ENCODE assay signal across 9 cellular contexts in the genomic region with DNA sequence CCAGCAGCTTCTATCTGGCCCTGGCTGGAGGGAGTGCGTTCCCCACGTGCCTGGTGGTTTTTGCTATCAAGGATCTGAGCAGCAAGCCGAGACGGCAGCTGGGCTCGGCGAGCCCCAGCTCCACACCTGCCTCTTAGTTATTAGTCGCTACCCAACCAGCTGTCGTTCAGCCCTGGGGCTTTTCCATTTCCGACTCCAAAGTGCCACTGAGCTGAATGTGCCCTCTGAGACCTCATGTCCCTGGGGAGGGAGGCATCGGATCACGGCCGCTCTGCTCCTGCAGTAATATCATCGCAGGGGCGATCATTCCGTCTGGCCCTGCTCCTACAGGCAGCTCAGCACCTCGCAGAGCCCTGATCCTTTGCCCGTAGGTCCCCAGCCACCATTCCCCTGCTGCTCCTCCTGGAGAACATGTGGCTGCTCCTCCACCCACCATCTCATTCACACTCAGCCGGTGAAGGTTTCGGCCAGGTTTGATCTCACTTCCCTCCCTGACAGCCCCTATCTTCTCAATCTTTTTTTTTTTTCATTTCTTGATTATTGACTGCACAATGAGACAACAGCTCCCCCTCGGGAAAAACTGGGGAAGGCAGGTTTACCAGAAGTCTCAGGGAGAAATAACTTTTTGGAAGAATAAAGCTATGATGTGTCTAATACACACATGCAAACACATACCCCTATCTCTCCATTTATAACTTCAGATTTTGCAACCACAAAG.
DNase-seq lines count a peak whose midpoint lies in the region; ATAC-seq, FAIRE-seq and TF ChIP-seq lines count a peak whose summit lies in the region.
"Had no signal": no experiment of that assay in that cellular context is flagged by ENCODE, and none has a peak within 500 bp of the region (broad histone marks: within the 10 kb centered on the region; RNA-seq: fewer than 3 reads in every experiment).

No MANE protein-coding gene starts in this region.

- TF ChIP-seq CTCF in GM13977 (IDR thresholded peaks at IDR 0.05; ENCODE audit: extremely low read depth, insufficient read depth, missing control alignments) (peak; percentile 18), H1 (IDR thresholded peaks at IDR 0.05; ENCODE audit: control extremely low read depth in 1 of 3, insufficient read depth in 1 of 3, low read depth in 1 of 3, low read length in 3 of 3) (peak in 2 of 3 experiments; percentile 7 to 8; a peak in 2 of 4 replicates), endothelial cell (IDR thresholded peaks at IDR 0.05; ENCODE audit: unreplicated experiment) (no peak)

- no peak overlapping the region for H3K4ac ChIP-seq in H1 (replicated peaks; ENCODE audit: insufficient read length, low read depth, low read length)

- no peak overlapping the region for H3K56ac ChIP-seq in H1 (replicated peaks; ENCODE audit: insufficient read length, low read depth, low read length)

- H4K8ac ChIP-seq in H1 (ENCODE audit: extremely low read depth, insufficient read depth, low read length), result no peak overlapping the region; the same call in 1 of the 2 replicates

- no peak overlapping the region for H3K4me3 ChIP-seq in H1 (ENCODE audit: extremely low read depth in 1 of 4, insufficient read depth in 2 of 4, low read depth in 3 of 4, low read length in 4 of 4)
- H3K4me3 ChIP-seq in MG63, result no peak overlapping the region

- ATAC-seq in sciatic nerve, result peak; percentile 15
- no peak for ATAC-seq in HG03175 (IDR thresholded peaks at IDR 0.05; ENCODE audit: unreplicated experiment)

- H2BK12ac ChIP-seq in H1 (ENCODE audit: low read depth, low read length), result no peak overlapping the region

- no peak overlapping the region for H3K4me3 Mint-ChIP-seq in endothelial cell (ENCODE audit: unreplicated experiment)
- H3K4me3 Mint-ChIP-seq: T-helper 1 cell treated with Interleukin-12 subunit alpha and Interleukin-12 subunit beta and Interleukin-4 antibody, amounts not matched to agents 30 μg/mL and 1 μg/mL, for 36 hours had no signal

- H3K36me3 ChIP-seq in H1 (ENCODE audit: control insufficient read depth in 2 of 4, insufficient read depth in 4 of 4, low read length in 3 of 4) (no peaks in the 10 kb centered on the region), MG63 (no peaks in the 10 kb centered on the region)

- no peak overlapping the region for H3K14ac ChIP-seq in H1 (ENCODE audit: insufficient read length)

- peak; percentile 25 to 35; a peak in 3 of 4 replicates for TF ChIP-seq RAD21 in H1 (IDR thresholded peaks at IDR 0.05 in 1 of 2, conservative IDR thresholded peaks at IDR 0.05 in 1 of 2; ENCODE audit: low read depth in 2 of 2, low read length in 2 of 2)

- H2BK20ac ChIP-seq in H1 (ENCODE audit: low read length), result no peak overlapping the region

- H3K23ac ChIP-seq in H1 (ENCODE audit: insufficient read length), result no peak overlapping the region

- no peaks in the 10 kb centered on the region for H3K23me2 ChIP-seq in H1 (ENCODE audit: low read depth, low read length)

- in situ Hi-C loops in GM13977 (cut with MboI; ENCODE audit: low pct_unique_long_range_greater_than_20kb, low sequenced_read_pairs, unreplicated experiment), result no loop called here

- H4K5ac ChIP-seq in H1 (ENCODE audit: insufficient read length, low read depth, low read length), result no peak overlapping the region

- no peak overlapping the region for H3K27ac ChIP-seq in H1 (ENCODE audit: low read depth, low read length)

- no peaks in the 10 kb centered on the region for H4K20me1 ChIP-seq in H1 (replicated peaks in 1 of 2; ENCODE audit: control insufficient read depth in 1 of 2, insufficient read depth in 2 of 2, low read length in 2 of 2)

- no peak overlapping the region for H2AK5ac ChIP-seq in H1 (ENCODE audit: low read depth, low read length)

- intact Hi-C loops in sciatic nerve (cut with DNase I), result no loop called here

- peaks cover 7% of the 10 kb centered on the region for H3K4me1 Mint-ChIP-seq in endothelial cell (ENCODE audit: unreplicated experiment)

- no peaks in the 10 kb centered on the region for H3K79me1 ChIP-seq in H1 (ENCODE audit: low read depth, low read length)

- H2BK5ac ChIP-seq in H1 (ENCODE audit: low read depth, low read length), result no peak overlapping the region

- TF ChIP-seq POLR2A in H1 (IDR thresholded peaks at IDR 0.05; ENCODE audit: control extremely low read depth in 1 of 2, low read depth in 2 of 2, low read length in 2 of 2), result no peak

- H3K27me3 Mint-ChIP-seq in endothelial cell (ENCODE audit: unreplicated experiment), result peaks cover 8% of the 10 kb centered on the region

- H3K9me3 ChIP-seq in H1 (ENCODE audit: insufficient read depth in 2 of 2, low read depth in 1 of 2, low read length in 1 of 2) (no peaks in the 10 kb centered on the region), MG63 (no peaks in the 10 kb centered on the region)

- H2BK15ac ChIP-seq in H1 (ENCODE audit: low read length), result no peak overlapping the region

- CTCF ChIA-PET in H1 (lab: Charles Lee; ENCODE audit: partially characterized antibody), result interaction anchor here (0.6 to 3.0 kb wide), 24 partner anchors 9 to 832 kb away, joined by 3 to 17 read pairs (median 4); no protein-coding TSS in a partner anchor

- peak overlapping the region; percentile 20; the same call in 1 of the 2 replicates for H3K18ac ChIP-seq in H1 (ENCODE audit: extremely low read depth, low read length)

- no peaks in the 10 kb centered on the region for H3K27me3 ChIP-seq in H1 (replicated peaks in 1 of 4; ENCODE audit: control insufficient read depth in 3 of 4, extremely low read depth in 1 of 4, insufficient read depth in 3 of 4, low read length in 3 of 4)
- no peaks in the 10 kb centered on the region for H3K27me3 ChIP-seq in MG63

- POLR2A ChIA-PET in H1 (lab: Charles Lee; ENCODE audit: partially characterized antibody), result interaction anchor here (0.7 kb wide), 1 partner anchor 363 kb away, joined by 4 read pairs; no protein-coding TSS in a partner anchor

- FAIRE-seq in H1 (lab: Jason Lieb, UNC), result no peak

- DNase-seq in GM13977 (ENCODE audit: low spot score) (no peak), NCI-H345 treated with DMSO at 0.1 percent for 48 hours (lab: John Stamatoyannopoulos, UW; ENCODE audit: unreplicated experiment) (peak; percentile 26), H1 (ENCODE audit: low read depth in 1 of 2, low spot score in 2 of 2) (no peak), sciatic nerve (ENCODE audit: low spot score) (peak; percentile 51), endothelial cell (ENCODE audit: low spot score) (no peak), MG63 (no peak), DMS53 (lab: John Stamatoyannopoulos, UW) (no peak)

- no peak overlapping the region for H4K91ac ChIP-seq in H1 (replicated peaks; ENCODE audit: insufficient read length, low read length)

- H3K9me3 Mint-ChIP-seq in endothelial cell (ENCODE audit: unreplicated experiment), result no peaks in the 10 kb centered on the region
- H3K9me3 Mint-ChIP-seq: T-helper 1 cell treated with Interleukin-12 subunit alpha and Interleukin-12 subunit beta and Interleukin-4 antibody, amounts not matched to agents 30 μg/mL and 1 μg/mL, for 36 hours had no signal

- H2AFZ ChIP-seq in H1 (ENCODE audit: low read length), result no peak overlapping the region

- H3K4me1 ChIP-seq in H1 (replicated peaks in 1 of 4; ENCODE audit: control insufficient read depth in 3 of 4, insufficient read depth in 4 of 4, low read length in 3 of 4), result no peaks in the 10 kb centered on the region; a peak in 1 of 7 replicates

- WGBS in H1 (ENCODE audit: extremely low coverage in 1 of 2, insufficient coverage in 1 of 2, insufficient read length in 1 of 2, insufficient replicate concordance in 2 of 2, low coverage in 1 of 2, low lambda C conversion rate in 2 of 2, missing lambda C conversion rate in 1 of 2), 2 experiments, result 85% methylated on average over 18 of the region's 20 CpGs; no CpG with 5 or more reads in 1 of the 2 experiments

- no peak overlapping the region for H2BK120ac ChIP-seq in H1 (replicated peaks; ENCODE audit: low read depth, low read length)

- no peak overlapping the region for H3K9ac ChIP-seq in H1 (replicated peaks in 1 of 4; ENCODE audit: extremely low read depth in 1 of 4, low read depth in 3 of 4, low read length in 3 of 4)

- no peak for TF ChIP-seq EP300 in H1 (IDR thresholded peaks at IDR 0.05; ENCODE audit: borderline replicate concordance in 1 of 2, low read depth in 2 of 2, low read length in 2 of 2)

- no peaks in the 10 kb centered on the region for H3K79me2 ChIP-seq in H1 (ENCODE audit: control insufficient read depth in 1 of 2, insufficient read depth in 2 of 2, low read length in 2 of 2)

- peaks cover 37% of the 10 kb centered on the region for H3K36me3 Mint-ChIP-seq in endothelial cell (ENCODE audit: low read depth, unreplicated experiment)

- H3K27ac Mint-ChIP-seq in endothelial cell (ENCODE audit: unreplicated experiment), result no peak overlapping the region
- H3K27ac Mint-ChIP-seq: T-helper 1 cell treated with Interleukin-12 subunit alpha and Interleukin-12 subunit beta and Interleukin-4 antibody, amounts not matched to agents 30 μg/mL and 1 μg/mL, for 36 hours had no signal

- no peak overlapping the region for H3K4me2 ChIP-seq in H1 (ENCODE audit: insufficient read depth in 1 of 2, low read depth in 2 of 2, low read length in 2 of 2)

TF ChIP-seq in H1, 55 proteins besides CTCF, POLR2A, EP300 and RAD21:
- no peak for TF ChIP-seq TAF1 (IDR thresholded peaks at IDR 0.05; ENCODE audit: low read depth, low read length)
- TF ChIP-seq NANOG (IDR thresholded peaks at IDR 0.05; ENCODE audit: insufficient read depth, low read depth, low read length, poor library complexity, severe bottlenecking), result no peak
- no peak for TF ChIP-seq BRCA1 (IDR thresholded peaks at IDR 0.05; ENCODE audit: low read depth, low read length)
- no peak for TF ChIP-seq RNF2 (IDR thresholded peaks at IDR 0.05; ENCODE audit: borderline replicate concordance, low read depth, low read length, missing control alignments, poor library complexity, severe bottlenecking)
- TF ChIP-seq BCL11A (IDR thresholded peaks at IDR 0.05; ENCODE audit: low read depth in 2 of 2, low read length in 2 of 2), result no peak
- no peak for TF ChIP-seq HDAC6 (IDR thresholded peaks at IDR 0.05; ENCODE audit: low read depth, low read length)
- TF ChIP-seq FOSL1 (IDR thresholded peaks at IDR 0.05; ENCODE audit: insufficient read depth, low read depth, low read length), result no peak
- no peak for TF ChIP-seq JUND (IDR thresholded peaks at IDR 0.05; ENCODE audit: low read length)

Comparison
In these comparisons a context has a peak if more than half of its experiments do, and no peak if none do; other contexts are left out.
1. DNase-seq: peak in NCI-H345 treated with DMSO at 0.1 percent for 48 hours (single experiment) and sciatic nerve (single experiment); none in GM13977 (single experiment), H1 (0 of 2), endothelial cell (single experiment), MG63 (single experiment) and DMS53 (single experiment).